ENCODE assay signal across 8 cellular contexts in the genomic region with DNA sequence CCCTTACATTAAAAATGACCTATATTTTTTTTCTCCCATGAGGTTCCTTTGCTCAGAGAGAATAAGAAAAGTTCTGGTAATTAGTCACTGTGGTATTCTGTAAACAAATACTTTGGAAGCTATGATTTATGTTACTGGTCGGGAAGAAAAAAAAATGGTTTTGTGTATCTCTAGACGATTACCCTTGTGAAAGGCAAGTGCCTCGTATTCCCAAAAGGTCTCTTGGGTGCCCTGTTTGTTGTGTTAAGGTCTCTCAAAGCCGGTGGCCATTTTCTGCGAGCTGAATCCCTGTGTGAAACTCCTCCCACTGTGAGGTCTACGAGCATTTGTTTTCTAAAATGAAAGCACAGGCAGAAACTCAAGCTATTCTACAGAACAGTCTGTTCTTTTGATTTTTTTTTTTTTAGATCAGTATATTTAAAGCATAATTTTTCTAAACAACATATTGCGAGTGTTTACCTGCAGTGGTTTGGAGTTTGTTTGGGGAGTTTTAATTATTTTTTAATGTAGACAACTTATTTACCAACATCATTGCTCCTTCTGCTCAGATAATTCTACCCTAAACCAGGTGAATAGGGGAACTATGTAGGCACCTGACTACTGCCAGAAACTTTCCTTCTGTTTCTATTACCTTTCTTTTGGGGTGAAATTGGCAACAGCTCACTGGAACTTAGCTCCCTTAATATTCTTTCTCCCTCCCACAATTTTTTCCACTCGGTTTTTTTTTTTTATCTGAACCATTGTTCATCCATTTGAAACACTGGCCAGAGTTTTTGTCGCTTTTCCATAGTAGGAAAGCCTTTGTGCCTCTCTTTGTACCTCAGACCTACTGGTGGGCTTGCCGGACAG. TPM values are rescaled to one million over a fixed set of nuclear protein-coding genes. Genes with fewer than 3 reads are reported as not detected.
A peak's percentile ranks its signal among the peaks of the same experiment; 100 is the strongest.
DNase-seq lines count a peak whose midpoint lies in the region; ATAC-seq, FAIRE-seq and TF ChIP-seq lines count a peak whose summit lies in the region.

No MANE protein-coding gene starts in this region.

- H3K27me3 Mint-ChIP-seq in activated CD8-positive, alpha-beta T cell treated with anti-CD3 and anti-CD28 coated beads, Interleukin-2, amount 10 ng/mL, durations not matched to agents 7 days and 5 days (ENCODE audit: low read depth) = no peaks in the 10 kb centered on the region

- peaks cover 16 to 37% of the 10 kb centered on the region in 2 donors for H3K36me3 ChIP-seq in muscle layer of duodenum (ENCODE audit: control insufficient read depth in 1 of 2, insufficient read depth in 2 of 2, low read length in 2 of 2)
- H3K36me3 ChIP-seq in tibial nerve = peaks cover 0 to 39% (median 0%) of the 10 kb centered on the region in 3 donors

- peak; percentile 88 for FAIRE-seq in endometrium (lab: Jason Lieb, UNC)

- no peak for TF ChIP-seq CTCF in tibial nerve (IDR thresholded peaks at IDR 0.05)

- TF ChIP-seq POLR2A in tibial nerve (IDR thresholded peaks at IDR 0.05) = peak in 1 of 2 donors; percentile 32

- H3K4me1 Mint-ChIP-seq in activated CD8-positive, alpha-beta T cell treated with anti-CD3 and anti-CD28 coated beads, Interleukin-2, amount 10 ng/mL, durations not matched to agents 7 days and 5 days (ENCODE audit: low read depth) = peaks cover 68% of the 10 kb centered on the region

- peak; percentile 62 for ATAC-seq in activated CD8-positive, alpha-beta T cell treated with anti-CD3 and anti-CD28 coated beads, Interleukin-2, amount 10 ng/mL, durations not matched to agents 7 days and 5 days

- H3K4me1 ChIP-seq in muscle layer of duodenum (ENCODE audit: control insufficient read depth in 1 of 2, insufficient read depth in 2 of 2, low read length in 2 of 2) = peaks cover 51 to 64% of the 10 kb centered on the region in 2 donors
- peaks cover 5 to 75% (median 50%) of the 10 kb centered on the region in 4 donors for H3K4me1 ChIP-seq in tibial nerve

- DNase-seq in NOMO-1 treated with DMSO at 0.1 percent for 48 hours (lab: John Stamatoyannopoulos, UW; ENCODE audit: unreplicated experiment) (peak; percentile 11), NOMO-1 treated with dmso at 0.1 percent for 144 hours (lab: John Stamatoyannopoulos, UW; ENCODE audit: unreplicated experiment) (no peak), NCI-H2081 (lab: John Stamatoyannopoulos, UW) (peak; percentile 76 to 86), tibial nerve (ENCODE audit: low spot score in 2 of 2) (peak; percentile 37 to 78), middle frontal gyrus (ENCODE audit: extremely low spot score, low spot score) (no peak)
- peak; percentile 79 for DNase-seq in activated CD8-positive, alpha-beta T cell treated with anti-CD3 and anti-CD28 coated beads, Interleukin-2, amount 10 ng/mL, durations not matched to agents 7 days and 5 days

- H3K9me3 ChIP-seq in muscle layer of duodenum (ENCODE audit: control insufficient read depth in 1 of 2, low read length in 2 of 2) (no peaks in the 10 kb centered on the region), tibial nerve (no peaks in the 10 kb centered on the region)

- peak overlapping the region; percentile 79 for H3K4me3 Mint-ChIP-seq in activated CD8-positive, alpha-beta T cell treated with anti-CD3 and anti-CD28 coated beads, Interleukin-2, amount 10 ng/mL, durations not matched to agents 7 days and 5 days

- 3 to 5% methylated on average over 10 of the region's 10 CpGs for WGBS in tibial nerve, 2 donors

- CTCF ChIA-PET in activated CD8-positive, alpha-beta T cell treated with anti-CD3 and anti-CD28 coated beads, Interleukin-2, amount 10 ng/mL, durations not matched to agents 7 days and 5 days (lab: Charles Lee) = interaction anchor here (0.7 to 4.6 kb wide), 13 partner anchors 9 to 105 kb away, joined by 4 to 32 read pairs (median 8); no protein-coding TSS in a partner anchor

- no peaks in the 10 kb centered on the region for H3K9me3 Mint-ChIP-seq in activated CD8-positive, alpha-beta T cell treated with anti-CD3 and anti-CD28 coated beads, Interleukin-2, amount 10 ng/mL, durations not matched to agents 7 days and 5 days (ENCODE audit: insufficient read depth)

- H3K27ac ChIP-seq in muscle layer of duodenum (ENCODE audit: low read length) (peak overlapping the region; percentile 97), tibial nerve (peak overlapping the region; percentile 84 to 99 (median 90))

- TF ChIP-seq EP300 in tibial nerve (IDR thresholded peaks at IDR 0.05) = peak in 1 of 2 donors; percentile 62

- peak overlapping the region; percentile 44 to 47 for H3K4me3 ChIP-seq in muscle layer of duodenum (ENCODE audit: low read depth in 1 of 2, low read length in 2 of 2)
- H3K4me3 ChIP-seq in tibial nerve = peak overlapping the region; percentile 13 to 42 (median 26)

- POLR2A ChIA-PET in activated CD8-positive, alpha-beta T cell treated with anti-CD3 and anti-CD28 coated beads, Interleukin-2, amount 10 ng/mL, durations not matched to agents 7 days and 5 days (lab: Charles Lee) = interaction anchor here (0.9 to 4.0 kb wide), 7 partner anchors 9 to 101 kb away, joined by 3 to 22 read pairs (median 5); partner anchors contain the start of gene RASA2

- peak overlapping the region; percentile 97 for H3K27ac Mint-ChIP-seq in activated CD8-positive, alpha-beta T cell treated with anti-CD3 and anti-CD28 coated beads, Interleukin-2, amount 10 ng/mL, durations not matched to agents 7 days and 5 days

- H3K27me3 ChIP-seq in muscle layer of duodenum (ENCODE audit: low read depth, low read length) = no peaks in the 10 kb centered on the region
- no peaks in the 10 kb centered on the region for H3K27me3 ChIP-seq in tibial nerve

- peaks cover 61% of the 10 kb centered on the region for H3K36me3 Mint-ChIP-seq in activated CD8-positive, alpha-beta T cell treated with anti-CD3 and anti-CD28 coated beads, Interleukin-2, amount 10 ng/mL, durations not matched to agents 7 days and 5 days (ENCODE audit: low read depth)

RNA-seq across cellular contexts. Expression of gene ZBTB38, which starts 44.0 kb away (rescaled TPM):
- total RNA-seq in activated CD8-positive, alpha-beta T cell treated with anti-CD3 and anti-CD28 coated beads, Interleukin-2, amount 10 ng/mL, durations not matched to agents 7 days and 5 days = 10 to 100 TPM; 27.8 to 29.6 TPM
- 100 to 1,000 TPM; 121 to 171 (median 150) TPM for total RNA-seq in tibial nerve

Comparison
In these comparisons a context has a peak if more than half of its experiments do, and no peak if none do; other contexts are left out.
1. DNase-seq: peak in NOMO-1 treated with DMSO at 0.1 percent for 48 hours (single experiment), NCI-H2081 (2 of 2), activated CD8-positive, alpha-beta T cell treated with anti-CD3 and anti-CD28 coated beads, Interleukin-2, amount 10 ng/mL, durations not matched to agents 7 days and 5 days (single experiment) and tibial nerve (2 of 2); none in NOMO-1 treated with dmso at 0.1 percent for 144 hours (single experiment) and middle frontal gyrus (single experiment).